ENCODE assay signal across 15 cellular contexts in the genomic region with DNA sequence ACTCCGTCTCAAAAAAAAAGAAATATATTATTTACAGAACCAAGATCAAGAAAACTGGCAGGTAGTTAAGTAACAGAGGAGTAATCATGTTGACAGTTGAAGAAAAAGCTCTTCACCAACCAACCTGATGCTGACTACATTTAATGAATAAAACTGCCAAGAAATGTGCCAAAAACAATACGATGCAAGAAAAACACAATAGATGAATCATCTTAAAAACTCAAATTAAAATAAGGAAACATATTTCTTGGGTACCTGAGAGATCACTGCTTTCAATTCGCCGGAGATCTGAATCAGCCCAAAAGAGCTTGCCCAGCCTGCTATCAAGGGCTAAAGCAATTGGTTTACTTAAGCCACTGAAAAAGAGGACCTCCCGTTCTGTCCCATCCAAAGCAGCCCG.
DNase-seq lines count a peak whose midpoint lies in the region; ATAC-seq and TF ChIP-seq lines count a peak whose summit lies in the region.
"Had no signal": no experiment of that assay in that cellular context is flagged by ENCODE, and none has a peak within 500 bp of the region (broad histone marks: within the 10 kb centered on the region; RNA-seq: fewer than 3 reads in every experiment).

No MANE protein-coding gene starts in this region.

- ATAC-seq in GM21825 (IDR thresholded peaks at IDR 0.05; ENCODE audit: unreplicated experiment) = no peak
- ATAC-seq: GM23338, HCT116 had no signal

- no peaks in the 10 kb centered on the region for H3K4me1 Mint-ChIP-seq in nephron progenitor cell
- H3K4me1 Mint-ChIP-seq: CD4-positive, alpha-beta memory T cell; GM23338; H9 had no signal

- no peaks in the 10 kb centered on the region for H3K9me3 Mint-ChIP-seq in nephron progenitor cell
- H3K9me3 Mint-ChIP-seq: CD4-positive, alpha-beta memory T cell; GM23338; H9 had no signal

- H3K4me3 Mint-ChIP-seq in nephron progenitor cell = no peak overlapping the region
- H3K4me3 Mint-ChIP-seq: CD4-positive, alpha-beta memory T cell; GM23338; H9 had no signal

- DNase-seq in dermis blood vessel endothelial cell (peak; percentile 74), fibroblast of the aortic adventitia (ENCODE audit: low read depth) (peak; percentile 26), nephron progenitor cell (no peak), T-helper 2 cell (no peak), NOMO-1 treated with dmso at 0.1 percent for 144 hours (lab: John Stamatoyannopoulos, UW; ENCODE audit: unreplicated experiment) (no peak)
- DNase-seq: C1 segment of cervical spinal cord; Calu3; CD4-positive, alpha-beta memory T cell; COR-L47; DMS153; DND-41; H9 had no signal

- TF ChIP-seq CTCF in fibroblast of the aortic adventitia (IDR thresholded peaks at IDR 0.05; ENCODE audit: insufficient read depth, low read length) (no peak), nephron progenitor cell (IDR thresholded peaks at IDR 0.05) (no peak)

- no peaks in the 10 kb centered on the region for H3K27me3 Mint-ChIP-seq in nephron progenitor cell (ENCODE audit: low read depth, poor library complexity)
- H3K27me3 Mint-ChIP-seq: CD4-positive, alpha-beta memory T cell had no signal

- H3K27ac Mint-ChIP-seq in nephron progenitor cell = peak overlapping the region; percentile 50
- H3K27ac Mint-ChIP-seq: CD4-positive, alpha-beta memory T cell; GM23338 had no signal

- H3K4me3 ChIP-seq in fibroblast of the aortic adventitia (ENCODE audit: low read depth, low read length) = no peak overlapping the region
- H3K4me3 ChIP-seq: GM23338 had no signal

- H3K36me3 Mint-ChIP-seq in nephron progenitor cell (ENCODE audit: low read depth) = peaks cover 78% of the 10 kb centered on the region

Comparison
In these comparisons a context has a peak if more than half of its experiments do, and no peak if none do; other contexts are left out.
1. DNase-seq: peak in dermis blood vessel endothelial cell (single experiment) and fibroblast of the aortic adventitia (single experiment); none in nephron progenitor cell (single experiment), T-helper 2 cell (0 of 5) and NOMO-1 treated with dmso at 0.1 percent for 144 hours (single experiment).